1 cellular context compared by ENCODE assay signal in the genomic region with DNA sequence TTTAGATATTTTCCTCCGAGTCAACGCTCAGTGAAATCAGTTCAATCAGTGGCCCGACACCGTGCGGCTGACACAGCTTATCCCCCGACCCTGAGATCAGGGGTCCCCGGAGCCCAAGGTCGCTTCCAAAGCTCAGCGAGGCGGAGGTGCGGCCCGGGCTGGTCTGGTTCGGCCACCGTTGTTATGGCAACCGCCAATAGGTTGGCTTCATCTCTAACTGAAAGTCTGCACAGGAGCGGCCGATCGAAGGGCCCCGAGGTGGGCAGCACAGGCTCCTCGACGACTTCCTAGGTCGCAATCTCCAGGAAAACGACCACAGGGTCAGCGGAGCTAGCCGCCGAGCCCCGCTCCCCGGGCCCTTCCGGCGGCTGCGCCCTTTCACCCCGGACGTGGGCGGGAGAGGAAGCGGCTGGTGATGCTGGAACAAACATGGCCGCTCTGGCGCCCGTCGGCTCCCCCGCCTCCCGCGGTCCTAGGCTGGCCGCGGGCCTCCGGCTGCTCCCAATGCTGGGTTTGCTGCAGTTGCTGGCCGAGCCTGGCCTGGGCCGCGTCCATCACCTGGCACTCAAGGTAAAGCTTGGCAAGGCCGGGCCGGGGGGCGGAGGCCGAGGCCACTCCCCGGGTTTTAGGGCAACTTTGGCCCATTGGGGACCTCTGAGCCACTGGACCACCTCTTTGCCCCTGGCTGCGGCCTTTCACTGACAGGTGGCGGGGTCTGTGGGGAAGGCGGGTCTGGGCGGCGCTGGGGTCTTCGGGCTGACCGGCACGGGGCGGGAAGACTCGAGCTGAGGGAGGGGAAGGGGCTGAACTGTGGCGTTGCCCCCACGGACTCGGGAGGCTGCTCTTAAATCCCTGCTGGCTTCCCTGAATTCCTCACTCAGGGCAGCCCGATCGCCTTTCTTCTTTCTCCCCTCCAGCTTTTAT.
TF ChIP-seq lines count a peak whose summit lies in the region.

TSS of gene GPR107 (plus strand) at position 403 of the 924 bp plus-strand sequence. CDS start at position 430, 27 bp downstream.

TF ChIP-seq in HepG2, 621 proteins besides CTCF, POLR2A, EP300 and RAD21 (continued from another document and continues in another):
- no peak for TF ChIP-seq ZBTB40 (IDR thresholded peaks at IDR 0.05)
- no peak; the same call in 1 of the 2 replicates for TF ChIP-seq ZBTB40 (CRISPR knock-in tag; IDR thresholded peaks at IDR 0.05)
- peak; percentile 39; the same call in 1 of the 2 replicates for TF ChIP-seq ZNF275 (CRISPR knock-in tag; IDR thresholded peaks at IDR 0.05; ENCODE audit: borderline replicate concordance)
- TF ChIP-seq MIER2 (CRISPR knock-in tag; IDR thresholded peaks at IDR 0.05): no peak
- TF ChIP-seq ZNF558 (CRISPR knock-in tag; IDR thresholded peaks at IDR 0.05; ENCODE audit: borderline replicate concordance): no peak
- peak; percentile 69 for TF ChIP-seq JARID2 (CRISPR knock-in tag; IDR thresholded peaks at IDR 0.05; ENCODE audit: insufficient replicate concordance)
- no peak for TF ChIP-seq KAT2B (IDR thresholded peaks at IDR 0.05; ENCODE audit: borderline replicate concordance, low read depth, low read length)
- 0 out of 2 replicates have a peak, but pooled peaks have one; percentile 13 for TF ChIP-seq ARID2 (CRISPR knock-in tag; IDR thresholded peaks at IDR 0.05; ENCODE audit: borderline replicate concordance)
- no peak for TF ChIP-seq MZF1 (CRISPR knock-in tag; IDR thresholded peaks at IDR 0.05; ENCODE audit: borderline replicate concordance)
- no peak for TF ChIP-seq FLYWCH1 (CRISPR knock-in tag; IDR thresholded peaks at IDR 0.05)
- TF ChIP-seq ZNF605 (CRISPR knock-in tag; IDR thresholded peaks at IDR 0.05): peak; percentile 84
- TF ChIP-seq ZNF761 (CRISPR knock-in tag; conservative IDR thresholded peaks at IDR 0.05): no peak; the same call in 1 of the 2 replicates
- TF ChIP-seq ZNF766 (CRISPR knock-in tag; IDR thresholded peaks at IDR 0.05; ENCODE audit: borderline replicate concordance): no peak
- 0 out of 2 replicates have a peak, but pooled peaks have one; percentile 11 for TF ChIP-seq ZNF225 (CRISPR knock-in tag; IDR thresholded peaks at IDR 0.05)
- TF ChIP-seq ZNF747 (CRISPR knock-in tag; IDR thresholded peaks at IDR 0.05; ENCODE audit: borderline replicate concordance): no peak
- no peak; the same call in none of the 2 replicates for TF ChIP-seq FOSL2 (CRISPR knock-in tag; IDR thresholded peaks at IDR 0.05)
- TF ChIP-seq ZNF382 (CRISPR knock-in tag; IDR thresholded peaks at IDR 0.05; ENCODE audit: borderline replicate concordance): no peak
- peak; percentile 91 for TF ChIP-seq TAF15 (IDR thresholded peaks at IDR 0.05; ENCODE audit: low read depth, low read length, poor library complexity, severe bottlenecking)
- 0 out of 2 replicates have a peak, but pooled peaks have one; percentile 38 for TF ChIP-seq ZNF772 (CRISPR knock-in tag; IDR thresholded peaks at IDR 0.05)
- peak; percentile 84 for TF ChIP-seq THAP11 (CRISPR knock-in tag; IDR thresholded peaks at IDR 0.05)
- peak; percentile 35; the same call in 1 of the 2 replicates for TF ChIP-seq CREM (IDR thresholded peaks at IDR 0.05)
- TF ChIP-seq CREM (CRISPR knock-in tag; IDR thresholded peaks at IDR 0.05): no peak
- peak; percentile 62; the same call in 1 of the 2 replicates for TF ChIP-seq E2F1 (CRISPR knock-in tag; IDR thresholded peaks at IDR 0.05)
- TF ChIP-seq TBX2 (CRISPR knock-in tag; IDR thresholded peaks at IDR 0.05; ENCODE audit: borderline replicate concordance): peak; percentile 80
- peak; percentile 99 for TF ChIP-seq NR2C2 (CRISPR knock-in tag; IDR thresholded peaks at IDR 0.05; ENCODE audit: borderline replicate concordance)
- no peak for TF ChIP-seq ZNF44 (CRISPR knock-in tag; IDR thresholded peaks at IDR 0.05)
- TF ChIP-seq RFXANK (CRISPR knock-in tag; IDR thresholded peaks at IDR 0.05): no peak
- TF ChIP-seq ARHGAP35 (CRISPR knock-in tag; IDR thresholded peaks at IDR 0.05; ENCODE audit: borderline replicate concordance): peak; percentile 70; the same call in 1 of the 2 replicates
- peak; percentile 66 for TF ChIP-seq AGO2 (optimal IDR thresholded peaks at IDR 0.05; ENCODE audit: low read depth, low read length)
- TF ChIP-seq THAP8 (CRISPR knock-in tag; IDR thresholded peaks at IDR 0.05; ENCODE audit: borderline replicate concordance): no peak
- no peak for TF ChIP-seq ZMYM3 (CRISPR knock-in tag; IDR thresholded peaks at IDR 0.05)
- TF ChIP-seq, protein P1, sequence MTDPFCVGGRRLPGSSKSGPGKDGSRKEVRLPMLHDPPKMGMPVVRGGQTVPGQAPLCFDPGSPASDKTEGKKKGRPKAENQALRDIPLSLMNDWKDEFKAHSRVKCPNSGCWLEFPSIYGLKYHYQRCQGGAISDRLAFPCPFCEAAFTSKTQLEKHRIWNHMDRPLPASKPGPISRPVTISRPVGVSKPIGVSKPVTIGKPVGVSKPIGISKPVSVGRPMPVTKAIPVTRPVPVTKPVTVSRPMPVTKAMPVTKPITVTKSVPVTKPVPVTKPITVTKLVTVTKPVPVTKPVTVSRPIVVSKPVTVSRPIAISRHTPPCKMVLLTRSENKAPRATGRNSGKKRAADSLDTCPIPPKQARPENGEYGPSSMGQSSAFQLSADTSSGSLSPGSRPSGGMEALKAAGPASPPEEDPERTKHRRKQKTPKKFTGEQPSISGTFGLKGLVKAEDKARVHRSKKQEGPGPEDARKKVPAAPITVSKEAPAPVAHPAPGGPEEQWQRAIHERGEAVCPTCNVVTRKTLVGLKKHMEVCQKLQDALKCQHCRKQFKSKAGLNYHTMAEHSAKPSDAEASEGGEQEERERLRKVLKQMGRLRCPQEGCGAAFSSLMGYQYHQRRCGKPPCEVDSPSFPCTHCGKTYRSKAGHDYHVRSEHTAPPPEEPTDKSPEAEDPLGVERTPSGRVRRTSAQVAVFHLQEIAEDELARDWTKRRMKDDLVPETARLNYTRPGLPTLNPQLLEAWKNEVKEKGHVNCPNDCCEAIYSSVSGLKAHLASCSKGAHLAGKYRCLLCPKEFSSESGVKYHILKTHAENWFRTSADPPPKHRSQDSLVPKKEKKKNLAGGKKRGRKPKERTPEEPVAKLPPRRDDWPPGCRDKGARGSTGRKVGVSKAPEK (CRISPR knock-in tag; IDR thresholded peaks at IDR 0.05; ENCODE audit: borderline replicate concordance): no peak
- TF ChIP-seq ETS1 (CRISPR knock-in tag; IDR thresholded peaks at IDR 0.05): peak; percentile 37; the same call in 1 of the 2 replicates
- peak; percentile 68; the same call in 1 of the 2 replicates for TF ChIP-seq ZNF329 (CRISPR knock-in tag; IDR thresholded peaks at IDR 0.05; ENCODE audit: low read depth)
- TF ChIP-seq MBD4 (IDR thresholded peaks at IDR 0.05; ENCODE audit: borderline replicate concordance, low read length): no peak
- 0 out of 2 replicates have a peak, but pooled peaks have one; percentile 17 for TF ChIP-seq HMG20A (CRISPR knock-in tag; IDR thresholded peaks at IDR 0.05; ENCODE audit: borderline replicate concordance)
- TF ChIP-seq TFDP1 (CRISPR knock-in tag; IDR thresholded peaks at IDR 0.05; ENCODE audit: borderline replicate concordance): peak; percentile 36; the same call in 1 of the 2 replicates
- no peak for TF ChIP-seq ZNF724P (CRISPR knock-in tag; IDR thresholded peaks at IDR 0.05; ENCODE audit: borderline replicate concordance)
- 0 out of 2 replicates have a peak, but pooled peaks have one; percentile 25 for TF ChIP-seq ZNF749 (CRISPR knock-in tag; IDR thresholded peaks at IDR 0.05; ENCODE audit: borderline replicate concordance)
- no peak for TF ChIP-seq ZNF652 (CRISPR knock-in tag; IDR thresholded peaks at IDR 0.05; ENCODE audit: borderline replicate concordance, low read depth)
- peak; percentile 24 for TF ChIP-seq HNRNPK (IDR thresholded peaks at IDR 0.05; ENCODE audit: low read depth, low read length, poor library complexity, severe bottlenecking)
- TF ChIP-seq SSRP1 (CRISPR knock-in tag; IDR thresholded peaks at IDR 0.05): no peak
- peak; percentile 87 for TF ChIP-seq ZNF777 (CRISPR knock-in tag; IDR thresholded peaks at IDR 0.05)
